In genomic region chr19:8194528-8195275, GRCh38 we compare ENCODE assay signal across 9 cellular contexts. TPM values are rescaled to one million over a fixed set of nuclear protein-coding genes. Genes with fewer than 3 reads are reported as not detected.
A peak's percentile ranks its signal among the peaks of the same experiment; 100 is the strongest.
DNase-seq lines count a peak whose midpoint lies in the region; ATAC-seq and TF ChIP-seq lines count a peak whose summit lies in the region.
"Had no signal": no experiment of that assay in that cellular context is flagged by ENCODE, and none has a peak within 500 bp of the region (broad histone marks: within the 10 kb centered on the region; RNA-seq: fewer than 3 reads in every experiment).

No MANE protein-coding gene starts in this region.

- peaks cover 2% of the 10 kb centered on the region for H3K36me3 Mint-ChIP-seq in activated CD4-positive, alpha-beta memory T cell treated with anti-CD3 and anti-CD28 coated beads, Interleukin-2, amount 10 ng/mL, durations not matched to agents 7 days and 5 days (ENCODE audit: low read depth)

- H3K79me2 ChIP-seq in Loucy (ENCODE audit: insufficient read depth, low read length): no peaks in the 10 kb centered on the region

- no peaks in the 10 kb centered on the region for H3K9me2 ChIP-seq in Loucy (replicated peaks; ENCODE audit: low read depth, low read length)

- no peaks in the 10 kb centered on the region for H4K20me1 ChIP-seq in Loucy (ENCODE audit: insufficient read depth, low read length, poor library complexity, severe bottlenecking)

- CTCF ChIA-PET in activated CD4-positive, alpha-beta memory T cell treated with anti-CD3 and anti-CD28 coated beads, Interleukin-2, amount 10 ng/mL, durations not matched to agents 7 days and 5 days (lab: Charles Lee): interaction anchor here (0.7 to 1.2 kb wide), 5 partner anchors 13 to 251 kb away, joined by 3 to 5 read pairs (median 4); partner anchors contain the start of genes CERS4 and TIMM44

- H3K4me3 ChIP-seq in Loucy (ENCODE audit: low read length, poor library complexity, severe bottlenecking) (peak overlapping the region; percentile 58), stomach (no peak overlapping the region), esophagus muscularis mucosa (no peak overlapping the region)
- H3K4me3 ChIP-seq: prostate gland had no signal

- peak overlapping the region; percentile 99 for H3K27ac Mint-ChIP-seq in activated CD4-positive, alpha-beta memory T cell treated with anti-CD3 and anti-CD28 coated beads, Interleukin-2, amount 10 ng/mL, durations not matched to agents 7 days and 5 days

- DNase-seq in activated CD4-positive, alpha-beta memory T cell treated with anti-CD3 and anti-CD28 coated beads, Interleukin-2, amount 10 ng/mL, durations not matched to agents 7 days and 5 days: peak; percentile 82
- DNase-seq in left ventricle myocardium superior: peak; percentile 37
- peak; percentile 35 for DNase-seq in stomach
- no peak for DNase-seq in occipital lobe (lab: John Stamatoyannopoulos, UW)
- no peak for DNase-seq in NK-92 treated with Interleukin-12 subunit alpha and Interleukin-12 subunit beta, amount 100 ng/mL, for 24 hours (lab: John Stamatoyannopoulos, UW)
- no peak for DNase-seq in esophagus muscularis mucosa (ENCODE audit: extremely low spot score)

- H3K9me3 ChIP-seq in Loucy (ENCODE audit: insufficient read depth, low read depth, low read length): no peaks in the 10 kb centered on the region
- H3K9me3 ChIP-seq in stomach: no peaks in the 10 kb centered on the region
- no peaks in the 10 kb centered on the region for H3K9me3 ChIP-seq in esophagus muscularis mucosa
- H3K9me3 ChIP-seq: prostate gland had no signal

- peak overlapping the region; percentile 71 for H3K4me3 Mint-ChIP-seq in activated CD4-positive, alpha-beta memory T cell treated with anti-CD3 and anti-CD28 coated beads, Interleukin-2, amount 10 ng/mL, durations not matched to agents 7 days and 5 days

- no peaks in the 10 kb centered on the region for H3K27me3 Mint-ChIP-seq in activated CD4-positive, alpha-beta memory T cell treated with anti-CD3 and anti-CD28 coated beads, Interleukin-2, amount 10 ng/mL, durations not matched to agents 7 days and 5 days

- TF ChIP-seq EP300 in stomach (IDR thresholded peaks at IDR 0.05): no peak
- TF ChIP-seq EP300 in esophagus muscularis mucosa (IDR thresholded peaks at IDR 0.05): no peak

- H3K27me3 ChIP-seq in Loucy (ENCODE audit: insufficient read depth, low read length, poor library complexity, severe bottlenecking) (no peaks in the 10 kb centered on the region), stomach (no peaks in the 10 kb centered on the region), esophagus muscularis mucosa (peaks cover 0 to 15% (median 0%) of the 10 kb centered on the region in 4 donors)

- peaks cover 46% of the 10 kb centered on the region for H3K4me1 Mint-ChIP-seq in activated CD4-positive, alpha-beta memory T cell treated with anti-CD3 and anti-CD28 coated beads, Interleukin-2, amount 10 ng/mL, durations not matched to agents 7 days and 5 days

- POLR2A ChIA-PET in activated CD4-positive, alpha-beta memory T cell treated with anti-CD3 and anti-CD28 coated beads, Interleukin-2, amount 10 ng/mL, durations not matched to agents 7 days and 5 days (lab: Charles Lee): interaction anchor here (0.6 to 4.4 kb wide), 6 partner anchors 12 to 36 kb away, joined by 3 to 67 read pairs (median 4); partner anchors contain the start of gene CERS4

- H3K4me2 ChIP-seq in Loucy (ENCODE audit: low read depth, low read length, poor library complexity, severe bottlenecking): peak overlapping the region; percentile 73

- H2AFZ ChIP-seq in Loucy (ENCODE audit: low read length): no peak overlapping the region

- 49 to 70% (median 66%) methylated on average over 11 of the region's 11 CpGs for WGBS in stomach, 5 donors
- 57% methylated on average over 10 of the region's 11 CpGs for WGBS in esophagus muscularis mucosa

- H3K4me1 ChIP-seq in Loucy (ENCODE audit: insufficient read depth, low read length, poor library complexity, severe bottlenecking) (peaks cover 46% of the 10 kb centered on the region), stomach (peaks cover 0 to 20% (median 8%) of the 10 kb centered on the region in 4 donors), esophagus muscularis mucosa (peaks cover 6 to 15% (median 14%) of the 10 kb centered on the region in 4 donors)
- H3K4me1 ChIP-seq: prostate gland had no signal

- TF ChIP-seq CTCF in Loucy (conservative IDR thresholded peaks at IDR 0.05; ENCODE audit: low read length): no peak
- TF ChIP-seq CTCF in stomach (IDR thresholded peaks at IDR 0.05): no peak
- no peak for TF ChIP-seq CTCF in esophagus muscularis mucosa (IDR thresholded peaks at IDR 0.05)

- H3K36me3 ChIP-seq in Loucy (ENCODE audit: insufficient read depth, low read length) (no peaks in the 10 kb centered on the region), stomach (no peaks in the 10 kb centered on the region), esophagus muscularis mucosa (no peaks in the 10 kb centered on the region)
- H3K36me3 ChIP-seq: prostate gland had no signal

- intact Hi-C loops in left ventricle myocardium superior (cut with micrococcal nuclease): no loop called here
- intact Hi-C loops in stomach (cut with DNase I; ENCODE audit: low total_unique reads): no loop called here
- intact Hi-C loops in esophagus muscularis mucosa (cut with DNase I): no loop called here

- H3K9ac ChIP-seq in Loucy (ENCODE audit: low read depth, low read length, poor library complexity, severe bottlenecking): peak overlapping the region; percentile 77

- peaks cover 4% of the 10 kb centered on the region for H3F3A ChIP-seq in Loucy (ENCODE audit: low read depth)

- H3K27ac ChIP-seq in stomach (peak overlapping the region in 3 of 5 donors; percentile 42 to 54 (median 48)), esophagus muscularis mucosa (replicated peaks in 1 of 4) (no peak overlapping the region)
- H3K27ac ChIP-seq: prostate gland had no signal

- no peaks in the 10 kb centered on the region for H3K9me3 Mint-ChIP-seq in activated CD4-positive, alpha-beta memory T cell treated with anti-CD3 and anti-CD28 coated beads, Interleukin-2, amount 10 ng/mL, durations not matched to agents 7 days and 5 days

- ATAC-seq in left ventricle myocardium superior: peak; percentile 38
- ATAC-seq: Panc1 had no signal

- TF ChIP-seq POLR2A in stomach (IDR thresholded peaks at IDR 0.05) (no peak), esophagus muscularis mucosa (IDR thresholded peaks at IDR 0.05; ENCODE audit: low read depth) (no peak)

RNA-seq across cellular contexts. Expression of gene CERS4, which starts 14.5 kb away (rescaled TPM):
- 10 to 100 TPM; 23.2 TPM for total RNA-seq in activated CD4-positive, alpha-beta memory T cell treated with anti-CD3 and anti-CD28 coated beads, Interleukin-2, amount 10 ng/mL, durations not matched to agents 7 days and 5 days
- total RNA-seq in left ventricle myocardium superior (20.9 TPM), stomach (100 to 1,000 TPM in 1 of 5 donors, 10 to 100 TPM in 3, 1 to 10 TPM in 1; 1.7 to 124 (median 39.0) TPM), occipital lobe (50.7 TPM), esophagus muscularis mucosa (10 to 100 TPM; 21.0 to 51.7 (median 29.2) TPM)
- 10 to 100 TPM; 23.1 to 44.9 (median 30.4) TPM for polyA plus RNA-seq in stomach

RNA-seq across cellular contexts. Expression of gene FBN3, which starts 45.3 kb away (rescaled TPM):
- not detected for total RNA-seq in activated CD4-positive, alpha-beta memory T cell treated with anti-CD3 and anti-CD28 coated beads, Interleukin-2, amount 10 ng/mL, durations not matched to agents 7 days and 5 days
- total RNA-seq in left ventricle myocardium superior (not detected), stomach (under 1 TPM in 1 of 5 donors, not detected in 4; 0.55 TPM), occipital lobe (23.2 TPM), esophagus muscularis mucosa (under 1 TPM in 1 of 4 donors, not detected in 3; under 0.01 TPM)
- under 1 TPM in 1 of 3 donors, not detected in 2; 0.08 TPM for polyA plus RNA-seq in stomach

Comparison
In these comparisons a context has a peak if more than half of its experiments do, and no peak if none do; other contexts are left out.
1. DNase-seq: peak in activated CD4-positive, alpha-beta memory T cell treated with anti-CD3 and anti-CD28 coated beads, Interleukin-2, amount 10 ng/mL, durations not matched to agents 7 days and 5 days (single experiment), left ventricle myocardium superior (single experiment) and stomach (single experiment); none in occipital lobe (single experiment), NK-92 treated with Interleukin-12 subunit alpha and Interleukin-12 subunit beta, amount 100 ng/mL, for 24 hours (single experiment) and esophagus muscularis mucosa (single experiment).
2. H3K27ac ChIP-seq: peak in stomach (3 of 5); none in esophagus muscularis mucosa (0 of 4).
3. RNA of gene FBN3, which starts 45.3 kb away (total RNA-seq): 23.2 TPM in occipital lobe (single experiment); not detected in activated CD4-positive, alpha-beta memory T cell treated with anti-CD3 and anti-CD28 coated beads, Interleukin-2, amount 10 ng/mL, durations not matched to agents 7 days and 5 days, not detected in left ventricle myocardium superior (single experiment), 0.55 TPM in stomach and under 0.01 TPM in esophagus muscularis mucosa; every median in the first group is over 10 times any median in the second.